15 cellular contexts compared by ENCODE assay signal in genomic region chr13:44157614-44158013, GRCh38.
DNase-seq lines count a peak whose midpoint lies in the region; ATAC-seq and TF ChIP-seq lines count a peak whose summit lies in the region.
"Had no signal": no experiment of that assay in that cellular context is flagged by ENCODE, and none has a peak within 500 bp of the region (broad histone marks: within the 10 kb centered on the region; RNA-seq: fewer than 3 reads in every experiment).

No MANE protein-coding gene starts in this region.

- TF ChIP-seq CTCF in AG10803 (conservative IDR thresholded peaks at IDR 0.05; ENCODE audit: low read length) (no peak), WTC11 (IDR thresholded peaks at IDR 0.05) (no peak), gastrocnemius medialis (IDR thresholded peaks at IDR 0.05 in 4 of 5, conservative IDR thresholded peaks at IDR 0.05 in 1 of 5) (no peak), SK-N-SH (IDR thresholded peaks at IDR 0.05) (no peak)

- no peak for ATAC-seq in WTC11
- ATAC-seq in gastrocnemius medialis: peak; percentile 34 to 54

- CTCF ChIA-PET in WTC11 (lab: Charles Lee) (no interaction called here), SK-N-SH (lab: Yijun Ruan, JAX) (no interaction called here)

- POLR2A ChIA-PET in WTC11 (lab: Charles Lee) (no interaction called here), SK-N-SH (lab: Yijun Ruan, JAX) (no interaction called here)

- TF ChIP-seq EP300 in SK-N-SH (IDR thresholded peaks at IDR 0.05; ENCODE audit: borderline replicate concordance in 1 of 2, low read depth in 1 of 2, low read length in 1 of 2): no peak

- H3K27me3 ChIP-seq in gastrocnemius medialis: no peaks in the 10 kb centered on the region
- H3K27me3 ChIP-seq in SK-N-SH (ENCODE audit: insufficient read depth): no peaks in the 10 kb centered on the region; the same call in 1 of the 2 replicates
- peaks cover 5% of the 10 kb centered on the region; the same call in 1 of the 2 replicates for H3K27me3 ChIP-seq in GM23248 (replicated peaks; ENCODE audit: insufficient read depth)

- no peak overlapping the region for H3K4me3 ChIP-seq in AG10803 (ENCODE audit: low read length)
- no peak overlapping the region for H3K4me3 ChIP-seq in gastrocnemius medialis
- no peak overlapping the region for H3K4me3 ChIP-seq in SK-N-SH (ENCODE audit: low read depth in 2 of 2, low read length in 1 of 2)
- no peak overlapping the region for H3K4me3 ChIP-seq in GM23248

- DNase-seq in AG10803 (ENCODE audit: low read depth): peak; percentile 55
- no peak for DNase-seq in WTC11 (ENCODE audit: low spot score)
- peak; percentile 54 for DNase-seq in fibroblast of peridontal ligament (ENCODE audit: extremely low read depth)
- DNase-seq in gastrocnemius medialis: peak; percentile 61 to 72
- DNase-seq in glomerular visceral epithelial cell (ENCODE audit: extremely low spot score): no peak
- no peak for DNase-seq in SK-N-SH
- no peak for DNase-seq in GM23248
- no peak for DNase-seq in activated CD4-positive, alpha-beta T cell treated with anti-CD3 and anti-CD28 coated beads, Interleukin-2, amount 50 U/mL, for 1 hour
- DNase-seq: CD4-positive, alpha-beta T cell; NCI-H146; NCI-H2227 treated with DMSO at 0.1 percent for 48 hours; NCI-H526; NK-92 treated with Interleukin-12 subunit alpha and Interleukin-12 subunit beta, amount 100 ng/mL, for 24 hours; SHP77 treated with DMSO at 0.1 percent for 48 hours had no signal

- H3K27ac Mint-ChIP-seq in WTC11: no peak overlapping the region
- H3K27ac Mint-ChIP-seq: CD4-positive, alpha-beta T cell; IgD-negative memory B cell had no signal

- intact Hi-C loops in gastrocnemius medialis (cut with DNase I; ENCODE audit: low total_unique reads): loop anchor here (2.0 to 10.0 kb wide), 3 partner anchors 79 to 417 kb away; partner anchors contain the start of gene TSC22D1

- H3K79me2 ChIP-seq in SK-N-SH (ENCODE audit: insufficient read depth) (no peaks in the 10 kb centered on the region), GM23248 (ENCODE audit: insufficient read depth) (no peaks in the 10 kb centered on the region)

- H3K4me3 Mint-ChIP-seq in WTC11: no peak overlapping the region
- H3K4me3 Mint-ChIP-seq: CD4-positive, alpha-beta T cell; IgD-negative memory B cell had no signal

- WGBS in SK-N-SH (ENCODE audit: low lambda C conversion rate): 66% methylated on average over 5 of the region's 5 CpGs
- 56% methylated on average over 5 of the region's 5 CpGs for WGBS in GM23248 (ENCODE audit: low coverage in 1 of 2, low lambda C conversion rate in 2 of 2, missing lambda C conversion rate in 2 of 2), 2 experiments

- no peaks in the 10 kb centered on the region for H3K9me3 Mint-ChIP-seq in WTC11
- H3K9me3 Mint-ChIP-seq: CD4-positive, alpha-beta T cell; IgD-negative memory B cell had no signal

- H3K27me3 Mint-ChIP-seq in WTC11 (ENCODE audit: low read depth): no peaks in the 10 kb centered on the region

- H3K9me2 ChIP-seq in SK-N-SH (no peaks in the 10 kb centered on the region), GM23248 (ENCODE audit: insufficient read depth) (no peaks in the 10 kb centered on the region)

- in situ Hi-C loops in gastrocnemius medialis (cut with MboI; ENCODE audit: low sequenced_read_pairs in 4 of 4) (no loop called here), GM23248 (cut with MboI) (no loop called here)

- TF ChIP-seq POLR2A in gastrocnemius medialis (IDR thresholded peaks at IDR 0.05): no peak

- H3K4me1 Mint-ChIP-seq in WTC11: peaks cover 8% of the 10 kb centered on the region

- H3F3A ChIP-seq in SK-N-SH (replicated peaks; ENCODE audit: insufficient read depth) (no peaks in the 10 kb centered on the region), GM23248 (ENCODE audit: insufficient read depth) (no peaks in the 10 kb centered on the region)

- no peak overlapping the region for H3K9ac ChIP-seq in SK-N-SH
- no peak overlapping the region for H3K9ac ChIP-seq in GM23248

- H3K4me2 ChIP-seq in SK-N-SH (no peak overlapping the region), GM23248 (ENCODE audit: unreplicated experiment) (no peak overlapping the region)

- H3K27ac ChIP-seq in gastrocnemius medialis (peak overlapping the region; percentile 86 to 94 (median 92)), SK-N-SH (ENCODE audit: low read depth in 2 of 2, low read length in 1 of 2) (no peak overlapping the region), GM23248 (no peak overlapping the region)

- H3K36me3 ChIP-seq in gastrocnemius medialis: no peaks in the 10 kb centered on the region
- H3K36me3 ChIP-seq in SK-N-SH (replicated peaks in 1 of 2; ENCODE audit: control insufficient read depth in 1 of 2, insufficient read depth in 2 of 2, low read length in 1 of 2): no peaks in the 10 kb centered on the region
- H3K36me3 ChIP-seq in GM23248 (ENCODE audit: low read depth): no peaks in the 10 kb centered on the region

- H3K9me3 ChIP-seq in gastrocnemius medialis: no peaks in the 10 kb centered on the region
- no peaks in the 10 kb centered on the region for H3K9me3 ChIP-seq in SK-N-SH
- no peaks in the 10 kb centered on the region for H3K9me3 ChIP-seq in GM23248 (ENCODE audit: low read depth)

- TF ChIP-seq RAD21 in SK-N-SH (IDR thresholded peaks at IDR 0.05; ENCODE audit: low read length): no peak

- H3K4me1 ChIP-seq in gastrocnemius medialis (peaks cover 64 to 72% of the 10 kb centered on the region in 2 donors), SK-N-SH (ENCODE audit: control insufficient read depth in 1 of 2, insufficient read depth in 2 of 2, low read depth in 1 of 2, low read length in 1 of 2) (no peaks in the 10 kb centered on the region; a peak in 1 of 4 replicates), GM23248 (ENCODE audit: insufficient read depth) (no peaks in the 10 kb centered on the region)

- H4K20me1 ChIP-seq in SK-N-SH (ENCODE audit: insufficient read depth) (no peaks in the 10 kb centered on the region), GM23248 (ENCODE audit: insufficient read depth) (no peaks in the 10 kb centered on the region)

- no peaks in the 10 kb centered on the region for H3K36me3 Mint-ChIP-seq in WTC11

- no peak overlapping the region for H2AFZ ChIP-seq in SK-N-SH (ENCODE audit: low read depth)
- H2AFZ ChIP-seq in GM23248: no peak overlapping the region

TF ChIP-seq in WTC11, 78 proteins besides CTCF, POLR2A, EP300 and RAD21 (continues in another document):
- TF ChIP-seq CREM (CRISPR knock-in tag; IDR thresholded peaks at IDR 0.05): no peak
- TF ChIP-seq E2F5 (CRISPR knock-in tag; IDR thresholded peaks at IDR 0.05): no peak
- TF ChIP-seq MXD4 (CRISPR knock-in tag; IDR thresholded peaks at IDR 0.05; ENCODE audit: borderline replicate concordance): no peak

TF ChIP-seq in SK-N-SH, 30 proteins besides CTCF, POLR2A, EP300 and RAD21:
- TF ChIP-seq YY1 (IDR thresholded peaks at IDR 0.05; ENCODE audit: low read depth) (no peak), TCF12 (IDR thresholded peaks at IDR 0.05) (no peak), PBX3 (IDR thresholded peaks at IDR 0.05) (no peak), TAF1 (IDR thresholded peaks at IDR 0.05; ENCODE audit: borderline replicate concordance, low read depth, low read length) (no peak), GABPA (IDR thresholded peaks at IDR 0.05; ENCODE audit: low read depth) (no peak), GATA2 (CRISPR knock-in tag; IDR thresholded peaks at IDR 0.05) (no peak), MXI1 (IDR thresholded peaks at IDR 0.05; ENCODE audit: low read depth, low read length) (no peak), SIN3A (IDR thresholded peaks at IDR 0.05; ENCODE audit: borderline replicate concordance, low read depth, low read length) (no peak), FOSL2 (IDR thresholded peaks at IDR 0.05; ENCODE audit: borderline replicate concordance, low read depth) (no peak), IRF3 (IDR thresholded peaks at IDR 0.05; ENCODE audit: low read depth, low read length) (no peak), RCOR1 (IDR thresholded peaks at IDR 0.05; ENCODE audit: low read length) (no peak), RXRA (IDR thresholded peaks at IDR 0.05; ENCODE audit: borderline replicate concordance, low read depth) (no peak), POLR2AphosphoS5 (IDR thresholded peaks at IDR 0.05; ENCODE audit: low read depth, low read length) (no peak), MAX (IDR thresholded peaks at IDR 0.05; ENCODE audit: low read depth) (no peak), NRF1 (IDR thresholded peaks at IDR 0.05; ENCODE audit: low read depth, low read length) (no peak), USF2 (IDR thresholded peaks at IDR 0.05; ENCODE audit: borderline replicate concordance, low read depth, low read length) (no peak)
TF ChIP-seq in SK-N-SH: peak in this region for 0.

Comparison
In these comparisons a context has a peak if more than half of its experiments do, and no peak if none do; other contexts are left out.
1. DNase-seq: peak in AG10803 (single experiment), fibroblast of peridontal ligament (single experiment) and gastrocnemius medialis (2 of 2); none in WTC11 (single experiment), glomerular visceral epithelial cell (single experiment), SK-N-SH (single experiment), GM23248 (single experiment) and activated CD4-positive, alpha-beta T cell treated with anti-CD3 and anti-CD28 coated beads, Interleukin-2, amount 50 U/mL, for 1 hour (single experiment).
2. H3K27ac ChIP-seq: peak in gastrocnemius medialis (4 of 4); none in SK-N-SH (0 of 2) and GM23248 (single experiment).